8 cellular contexts compared by ENCODE assay signal in the genomic region with DNA sequence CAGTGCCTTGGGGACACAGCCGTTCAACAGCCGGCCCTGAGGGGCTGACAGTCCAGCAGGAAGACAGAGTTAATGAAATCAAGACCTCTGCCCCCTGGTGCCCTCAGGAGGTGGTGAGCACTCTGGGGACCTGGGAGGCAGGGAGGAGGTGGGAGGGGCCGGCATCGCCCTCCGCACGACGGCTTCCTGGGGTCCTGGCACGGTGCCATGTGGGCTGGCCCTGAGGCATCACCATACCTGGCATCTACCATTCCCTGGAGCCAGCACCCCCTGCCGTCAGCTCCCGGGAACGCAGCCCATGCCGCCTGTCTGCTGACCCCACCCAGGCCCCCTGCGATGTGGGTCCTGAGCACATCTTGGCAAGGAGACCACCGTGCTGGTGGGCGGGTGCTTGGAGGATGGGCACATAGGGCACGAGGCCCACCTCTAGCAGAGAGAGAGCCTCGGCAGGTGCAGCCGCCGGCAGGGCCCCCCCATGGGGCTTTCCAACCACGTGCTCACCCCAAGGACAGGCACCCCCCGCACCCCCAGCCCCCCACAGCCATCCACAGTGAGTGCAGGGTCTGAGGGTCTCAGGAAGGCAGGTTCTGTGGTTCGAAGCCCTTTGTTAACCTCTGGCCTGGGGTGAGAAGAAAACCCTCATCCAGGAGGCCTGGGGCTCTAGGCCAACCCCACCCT. TPM values are rescaled to one million over a fixed set of nuclear protein-coding genes. Genes with fewer than 3 reads are reported as not detected.
DNase-seq lines count a peak whose midpoint lies in the region; ATAC-seq and TF ChIP-seq lines count a peak whose summit lies in the region.

No MANE protein-coding gene starts in this region.

- H3K4me2 ChIP-seq in osteoblast (ENCODE audit: insufficient read depth, low read length) = no peak overlapping the region

- H3K4me1 Mint-ChIP-seq in activated CD4-positive, alpha-beta T cell treated with anti-CD3 and anti-CD28 coated beads, Interleukin-2, amount 10 ng/mL, durations not matched to agents 24 days and 14 days = peaks cover 1% of the 10 kb centered on the region

- no peaks in the 10 kb centered on the region for H3K27me3 Mint-ChIP-seq in activated CD4-positive, alpha-beta T cell treated with anti-CD3 and anti-CD28 coated beads, Interleukin-2, amount 10 ng/mL, durations not matched to agents 24 days and 14 days

- H3K4me3 ChIP-seq in osteoblast (ENCODE audit: insufficient read depth, low read length) = no peak overlapping the region

- no peak for TF ChIP-seq POLR2A in GM18505 (IDR thresholded peaks at IDR 0.05; ENCODE audit: borderline replicate concordance, extremely low read depth, insufficient read depth, insufficient read length)

- H3K27me3 ChIP-seq in osteoblast (ENCODE audit: insufficient read depth, low read length) = no peaks in the 10 kb centered on the region

- TF ChIP-seq CTCF in osteoblast (IDR thresholded peaks at IDR 0.05; ENCODE audit: extremely low read depth, low read depth, low read length) = peak; percentile 35

- no peak overlapping the region for H3K4me3 Mint-ChIP-seq in activated CD4-positive, alpha-beta T cell treated with anti-CD3 and anti-CD28 coated beads, Interleukin-2, amount 10 ng/mL, durations not matched to agents 24 days and 14 days

- no peaks in the 10 kb centered on the region for H3K9me3 ChIP-seq in osteoblast (ENCODE audit: low read depth, low read length)

- no peaks in the 10 kb centered on the region for H3K36me3 ChIP-seq in osteoblast (ENCODE audit: insufficient read depth, low read length)

- no peak overlapping the region for H2AFZ ChIP-seq in osteoblast (ENCODE audit: low read length)

- H3K36me3 Mint-ChIP-seq in activated CD4-positive, alpha-beta T cell treated with anti-CD3 and anti-CD28 coated beads, Interleukin-2, amount 10 ng/mL, durations not matched to agents 24 days and 14 days (ENCODE audit: low read depth) = no peaks in the 10 kb centered on the region

- no peaks in the 10 kb centered on the region for H4K20me1 ChIP-seq in osteoblast (ENCODE audit: insufficient read depth, low read length)

- H3K4me1 ChIP-seq in osteoblast (ENCODE audit: insufficient read depth, low read length) = no peaks in the 10 kb centered on the region

- ATAC-seq in GM18505 (IDR thresholded peaks at IDR 0.05; ENCODE audit: unreplicated experiment) (no peak), HG03469 (IDR thresholded peaks at IDR 0.05; ENCODE audit: unreplicated experiment) (no peak), HG03159 (IDR thresholded peaks at IDR 0.05; ENCODE audit: unreplicated experiment) (no peak)

- no peaks in the 10 kb centered on the region for H3K79me2 ChIP-seq in osteoblast (ENCODE audit: insufficient read depth, low read length)

- H3K9me3 Mint-ChIP-seq in activated CD4-positive, alpha-beta T cell treated with anti-CD3 and anti-CD28 coated beads, Interleukin-2, amount 10 ng/mL, durations not matched to agents 24 days and 14 days = no peaks in the 10 kb centered on the region

- intact Hi-C loops in activated CD4-positive, alpha-beta T cell treated with anti-CD3 and anti-CD28 coated beads, Interleukin-2, amount 10 ng/mL, durations not matched to agents 24 days and 14 days (cut with micrococcal nuclease) = no loop called here

- H3K27ac Mint-ChIP-seq in activated CD4-positive, alpha-beta T cell treated with anti-CD3 and anti-CD28 coated beads, Interleukin-2, amount 10 ng/mL, durations not matched to agents 24 days and 14 days = no peak overlapping the region

- DNase-seq in DMS 273 treated with DMSO at 0.1 percent for 48 hours (lab: John Stamatoyannopoulos, UW) (peak; percentile 16), NCI-H1417 treated with DMSO at 0.1 percent for 48 hours (lab: John Stamatoyannopoulos, UW) (peak; percentile 50), dermis blood vessel endothelial cell (peak; percentile 50), osteoblast (ENCODE audit: insufficient read length, low spot score, missing footprints) (peak; percentile 94)
- DNase-seq in activated CD4-positive, alpha-beta T cell treated with anti-CD3 and anti-CD28 coated beads, Interleukin-2, amount 10 ng/mL, durations not matched to agents 24 days and 14 days = peak; percentile 81

- no peak overlapping the region for H3K27ac ChIP-seq in osteoblast (ENCODE audit: low read depth, low read length)

RNA-seq across cellular contexts. Expression of gene ZFPM1, which starts 52.5 kb away (rescaled TPM):
- total RNA-seq in activated CD4-positive, alpha-beta T cell treated with anti-CD3 and anti-CD28 coated beads, Interleukin-2, amount 10 ng/mL, durations not matched to agents 24 days and 14 days = 17.9 and 19.3 TPM in 2 replicates
- total RNA-seq in dermis blood vessel endothelial cell (1.4 and 1.6 TPM in 2 replicates), osteoblast (0.88 and 2.2 TPM in 2 replicates)

Comparison
In these comparisons a context has a peak if more than half of its experiments do, and no peak if none do; other contexts are left out.
1. DNase-seq: peak in every context shown above with its lines; median percentile 94 in osteoblast; 81 in activated CD4-positive, alpha-beta T cell treated with anti-CD3 and anti-CD28 coated beads, Interleukin-2, amount 10 ng/mL, durations not matched to agents 24 days and 14 days; 50 in NCI-H1417 treated with DMSO at 0.1 percent for 48 hours; 50 in dermis blood vessel endothelial cell; 16 in DMS 273 treated with DMSO at 0.1 percent for 48 hours.